In the genomic region with DNA sequence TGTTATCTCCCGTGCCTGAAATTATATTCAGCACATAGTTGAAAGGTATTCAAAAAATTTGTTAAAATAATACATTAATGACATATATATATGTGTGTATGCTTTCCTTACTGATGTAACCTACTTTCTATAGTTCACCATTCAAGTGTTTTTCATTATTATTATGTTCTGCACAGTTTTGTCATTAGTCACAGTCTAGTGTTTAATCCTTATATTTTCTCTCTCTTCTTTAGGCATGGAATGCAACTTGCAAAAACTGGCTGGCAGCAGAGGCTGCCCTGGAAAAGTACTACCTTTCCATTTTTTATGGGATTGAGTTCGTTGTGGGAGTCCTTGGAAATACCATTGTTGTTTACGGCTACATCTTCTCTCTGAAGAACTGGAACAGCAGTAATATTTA, we compare ENCODE assay signal across 17 cellular contexts. TPM values are rescaled to one million over a fixed set of nuclear protein-coding genes. Genes with fewer than 3 reads are reported as not detected.
"Had no signal": no experiment of that assay in that cellular context is flagged by ENCODE, and none has a peak within 500 bp of the region (broad histone marks: within the 10 kb centered on the region; RNA-seq: fewer than 3 reads in every experiment).

No MANE protein-coding gene starts in this region.

- H3K9me3 Mint-ChIP-seq: activated CD4-positive, alpha-beta T cell treated with anti-CD3 and anti-CD28 coated beads, Interleukin-2, amount 10 ng/mL, durations not matched to agents 24 days and 14 days; effector memory CD8-positive, alpha-beta T cell; WTC11 had no signal

- H3K27me3 ChIP-seq: breast epithelium had no signal

- H3K27ac Mint-ChIP-seq: activated CD4-positive, alpha-beta T cell treated with anti-CD3 and anti-CD28 coated beads, Interleukin-2, amount 10 ng/mL, durations not matched to agents 24 days and 14 days; activated CD8-positive, alpha-beta T cell treated with anti-CD3 and anti-CD28 coated beads, Interleukin-2, amount 10 ng/mL, durations not matched to agents 7 days and 5 days; effector memory CD8-positive, alpha-beta T cell; WTC11 had no signal

- DNase-seq: activated CD4-positive, alpha-beta T cell treated with anti-CD3 and anti-CD28 coated beads, Interleukin-2, amount 10 ng/mL, durations not matched to agents 24 days and 14 days; activated CD8-positive, alpha-beta T cell treated with anti-CD3 and anti-CD28 coated beads, Interleukin-2, amount 10 ng/mL, durations not matched to agents 7 days and 5 days; activated gamma-delta T cell treated with Interleukin-2 at 50 U/mL for 16 hours; anterior cingulate cortex; cerebellar nuclear complex; dermis blood vessel endothelial cell; effector memory CD8-positive, alpha-beta T cell; head of caudate nucleus; immature natural killer cell; mesendoderm; stimulated activated CD4-positive, alpha-beta T cell treated with anti-CD3 and anti-CD28 coated beads, Interleukin-1b, Interleukin-23, amount 100 ng/mL, for 48 hours had no signal

- H3K4me1 ChIP-seq: breast epithelium had no signal

- H3K36me3 ChIP-seq: breast epithelium had no signal

- H3K4me3 ChIP-seq: breast epithelium had no signal

- H3K36me3 Mint-ChIP-seq: activated naive CD8-positive, alpha-beta T cell; immature natural killer cell; WTC11 had no signal

- ATAC-seq: activated CD8-positive, alpha-beta T cell treated with anti-CD3 and anti-CD28 coated beads, Interleukin-2, amount 10 ng/mL, durations not matched to agents 7 days and 5 days; effector memory CD8-positive, alpha-beta T cell; sciatic nerve; WTC11 had no signal

- H3K27me3 Mint-ChIP-seq: activated naive CD8-positive, alpha-beta T cell had no signal

- H3K9me3 ChIP-seq: breast epithelium had no signal

- H3K4me3 Mint-ChIP-seq: activated CD4-positive, alpha-beta T cell treated with anti-CD3 and anti-CD28 coated beads, Interleukin-2, amount 10 ng/mL, durations not matched to agents 24 days and 14 days; activated naive CD8-positive, alpha-beta T cell; effector memory CD8-positive, alpha-beta T cell; WTC11 had no signal

- H3K27ac ChIP-seq: breast epithelium had no signal

RNA-seq across cellular contexts. Expression of a gene that starts 6.9 kb away (rescaled TPM):
- total RNA-seq: activated CD4-positive, alpha-beta T cell treated with anti-CD3 and anti-CD28 coated beads, Interleukin-2, amount 10 ng/mL, durations not matched to agents 24 days and 14 days; activated CD8-positive, alpha-beta T cell treated with anti-CD3 and anti-CD28 coated beads, Interleukin-2, amount 10 ng/mL, durations not matched to agents 7 days and 5 days; dermis blood vessel endothelial cell; T-helper 2 cell treated with Interferon-gamma antibody and Interleukin-4, amounts not matched to agents 100 ng/mL and 5 ng/mL, for 36 hours; WTC11 had no signal
- polyA plus RNA-seq: neural cell had no signal
